In genomic region chr1:54714881-54715492, GRCh38 we compare ENCODE assay signal across 8 cellular contexts. TPM values are rescaled to one million over a fixed set of nuclear protein-coding genes. Genes with fewer than 3 reads are reported as not detected.
DNase-seq lines count a peak whose midpoint lies in the region; ATAC-seq and TF ChIP-seq lines count a peak whose summit lies in the region.

No MANE protein-coding gene starts in this region.

- no TSS peak for BruUV-seq in HCT116 (replicated peaks; lab: Mats Ljungman, UMichigan)

- TF ChIP-seq POLR2A in HCT116 (IDR thresholded peaks at IDR 0.05; ENCODE audit: borderline replicate concordance, extremely low read depth, insufficient read depth, insufficient read length) (no peak), spleen (IDR thresholded peaks at IDR 0.05) (no peak)

- H3K27ac ChIP-seq in HCT116 (ENCODE audit: low read depth, low read length) (no peak overlapping the region), iPS-18a (ENCODE audit: low read length) (no peak overlapping the region), spleen (peak overlapping the region in 7 of 8 donors; percentile 63 to 88 (median 78))

- H3K4me3 ChIP-seq in HCT116 (replicated peaks in 1 of 2; ENCODE audit: low read depth in 1 of 2, low read length in 2 of 2) (peak overlapping the region in 1 of 2 experiments; percentile 98; a peak in 3 of 4 replicates), iPS-18a (ENCODE audit: low read length) (peak overlapping the region; percentile 98), spleen (peak overlapping the region; percentile 74 to 96 (median 86))

- TF ChIP-seq CTCF in HCT116 (IDR thresholded peaks at IDR 0.05 in 2 of 3, conservative IDR thresholded peaks at IDR 0.05 in 1 of 3; ENCODE audit: borderline replicate concordance in 1 of 3, insufficient read depth in 1 of 3, low read depth in 2 of 3, low read length in 2 of 3) (no peak), spleen (IDR thresholded peaks at IDR 0.05 in 8 of 11, conservative IDR thresholded peaks at IDR 0.05 in 3 of 11) (no peak)

- H3K9me3 ChIP-seq in HCT116 (ENCODE audit: control insufficient read depth in 1 of 2, insufficient read depth in 1 of 2, low read depth in 1 of 2, low read length in 2 of 2) (no peaks in the 10 kb centered on the region), iPS-18a (ENCODE audit: control insufficient read depth, low read depth, low read length) (no peaks in the 10 kb centered on the region), spleen (no peaks in the 10 kb centered on the region)

- H3K27ac Mint-ChIP-seq in activated naive CD4-positive, alpha-beta T cell treated with anti-CD3 and anti-CD28 coated beads, Interleukin-2, amount 50 U/mL, for 72 hours: peak overlapping the region; percentile 92

- POLR2A ChIA-PET in HCT116 (lab: Charles Lee): no interaction called here

- H4K20me1 ChIP-seq in HCT116 (ENCODE audit: insufficient read depth): no peaks in the 10 kb centered on the region

- H3K9me2 ChIP-seq in HCT116 (ENCODE audit: insufficient read depth): no peaks in the 10 kb centered on the region

- H3K9me3 Mint-ChIP-seq in activated naive CD4-positive, alpha-beta T cell treated with anti-CD3 and anti-CD28 coated beads, Interleukin-2, amount 50 U/mL, for 72 hours: no peaks in the 10 kb centered on the region

- H3K27me3 ChIP-seq in HCT116 (ENCODE audit: insufficient read depth, low read length): 0 out of 2 replicates have a peak, but pooled peaks cover 3% of the 10 kb centered on the region
- H3K27me3 ChIP-seq in iPS-18a (ENCODE audit: control insufficient read depth, insufficient read depth, low read length): no peaks in the 10 kb centered on the region
- H3K27me3 ChIP-seq in spleen (replicated peaks in 1 of 7): no peaks in the 10 kb centered on the region

- no peak for ATAC-seq in HCT116
- no peak for ATAC-seq in activated naive CD4-positive, alpha-beta T cell treated with anti-CD3 and anti-CD28 coated beads, Interleukin-2, amount 50 U/mL, for 72 hours

- peaks cover 0 to 14% of the 10 kb centered on the region in 2 donors for H3K36me3 Mint-ChIP-seq in activated naive CD4-positive, alpha-beta T cell treated with anti-CD3 and anti-CD28 coated beads, Interleukin-2, amount 50 U/mL, for 72 hours

- TF ChIP-seq RAD21 in HCT116 (IDR thresholded peaks at IDR 0.05; ENCODE audit: low read depth): no peak

- RAD21 ChIA-PET in HCT116 (lab: Charles Lee; ENCODE audit: low non-redundant PET in 1 of 2, low total read pairs in 2 of 2, uncharacterized antibody in 2 of 2, unreplicated experiment in 2 of 2): interaction anchor here in 1 of 2 experiments (0.7 kb wide), 1 partner anchor 515 kb away, joined by 3 read pairs; the partner anchor contains the start of gene MRPL37

- H2AFZ ChIP-seq in HCT116 (ENCODE audit: low read depth, low read length, poor library complexity, severe bottlenecking): peak overlapping the region; percentile 96

- intact Hi-C loops in HCT116 (cut with micrococcal nuclease): loop anchor here (2.0 kb wide), 1 partner anchor 50 kb away; the partner anchor contains the start of gene PARS2
- intact Hi-C loops in spleen (cut with DNase I; ENCODE audit: low total_unique reads): no loop called here

- H3K36me3 ChIP-seq in HCT116 (ENCODE audit: control insufficient read depth in 1 of 2, insufficient read depth in 2 of 2, low read length in 2 of 2): peaks cover 10 to 15% of the 10 kb centered on the region in 2 experiments; a peak in 2 of 4 replicates
- peaks cover 9% of the 10 kb centered on the region for H3K36me3 ChIP-seq in iPS-18a (ENCODE audit: control insufficient read depth, low read depth, low read length)
- H3K36me3 ChIP-seq in spleen: peaks cover 0 to 27% (median 19%) of the 10 kb centered on the region in 6 donors

- DNase-seq in HCT116 (ENCODE audit: low read depth, low spot score) (no peak), spleen (no peak), GM19240 (ENCODE audit: insufficient read length, low spot score) (no peak), NCI-H526 (lab: John Stamatoyannopoulos, UW) (no peak), NCI-H2227 treated with DMSO at 0.1 percent for 48 hours (lab: John Stamatoyannopoulos, UW) (no peak), cortex of kidney (lab: John Stamatoyannopoulos, UW) (no peak)
- no peak for DNase-seq in activated naive CD4-positive, alpha-beta T cell treated with anti-CD3 and anti-CD28 coated beads, Interleukin-2, amount 50 U/mL, for 72 hours (ENCODE audit: low spot score in 2 of 2)

- WGBS in spleen, 5 donors: 89 to 93% (median 92%) methylated on average over 7 of the region's 7 CpGs

- peaks cover 42% of the 10 kb centered on the region for H3K79me2 ChIP-seq in HCT116 (ENCODE audit: insufficient read depth, low read length)

- peaks cover 8 to 14% of the 10 kb centered on the region in 2 experiments; a peak in 3 of 4 replicates for H3K4me1 ChIP-seq in HCT116 (ENCODE audit: control insufficient read depth in 1 of 2, insufficient read depth in 2 of 2, low read length in 2 of 2)
- H3K4me1 ChIP-seq in iPS-18a (ENCODE audit: control insufficient read depth, low read depth, low read length): peaks cover 9% of the 10 kb centered on the region
- peaks cover 9 to 39% (median 29%) of the 10 kb centered on the region in 6 donors for H3K4me1 ChIP-seq in spleen

- CTCF ChIA-PET in HCT116 (lab: Charles Lee): no interaction called here

- peak overlapping the region; percentile 86 for H3K4me2 ChIP-seq in HCT116 (ENCODE audit: low read length)

- H3K9ac ChIP-seq in HCT116 (ENCODE audit: low read length) (peak overlapping the region; percentile 91), iPS-18a (ENCODE audit: low read length) (peak overlapping the region; percentile 88)

TF ChIP-seq in HCT116, 20 proteins besides CTCF, POLR2A, EP300 and RAD21 (continues in another document):
- no peak for TF ChIP-seq FOSL1 (IDR thresholded peaks at IDR 0.05; ENCODE audit: low read depth)
- TF ChIP-seq SRF (IDR thresholded peaks at IDR 0.05; ENCODE audit: low read depth): no peak
- no peak for TF ChIP-seq EGR1 (IDR thresholded peaks at IDR 0.05; ENCODE audit: low read depth)
- no peak for TF ChIP-seq ZBTB33 (IDR thresholded peaks at IDR 0.05; ENCODE audit: extremely low read depth, insufficient replicate concordance, low read length)
- TF ChIP-seq ELF1 (IDR thresholded peaks at IDR 0.05; ENCODE audit: borderline replicate concordance, low read depth): no peak
- no peak for TF ChIP-seq ATF3 (IDR thresholded peaks at IDR 0.05)
- TF ChIP-seq REST (IDR thresholded peaks at IDR 0.05; ENCODE audit: low read depth): no peak
- no peak for TF ChIP-seq SIN3A (IDR thresholded peaks at IDR 0.05; ENCODE audit: low read depth)
- TF ChIP-seq ZNF274 (IDR thresholded peaks at IDR 0.05; ENCODE audit: low read depth, low read length): no peak
- TF ChIP-seq JUND (IDR thresholded peaks at IDR 0.05): no peak
- no peak for TF ChIP-seq EZH2phosphoT487 (IDR thresholded peaks at IDR 0.05; ENCODE audit: borderline replicate concordance)

RNA-seq across cellular contexts. Expression of gene TTC4, which starts 0.7 kb away (rescaled TPM):
- 26.3 TPM for total RNA-seq in HCT116 (2021; ENCODE audit: unreplicated experiment)
- polyA plus RNA-seq in HCT116 (2012): 16.9 and 18.7 TPM in 2 replicates
- 10 to 100 TPM; 18.7 to 25.9 TPM for total RNA-seq in activated naive CD4-positive, alpha-beta T cell treated with anti-CD3 and anti-CD28 coated beads, Interleukin-2, amount 50 U/mL, for 72 hours
- total RNA-seq in spleen: 10 to 100 TPM; 15.4 to 28.5 (median 17.3) TPM
- polyA plus RNA-seq in spleen: 10 to 100 TPM; 12.1 to 15.3 (median 13.3) TPM

RNA-seq across cellular contexts. Expression of gene PARS2, which starts 49.3 kb away (rescaled TPM):
- 9.6 TPM for total RNA-seq in HCT116 (2021; ENCODE audit: unreplicated experiment)
- polyA plus RNA-seq in HCT116 (2012): 5.2 and 7.0 TPM in 2 replicates
- 1 to 10 TPM; 5.1 to 6.7 TPM for total RNA-seq in activated naive CD4-positive, alpha-beta T cell treated with anti-CD3 and anti-CD28 coated beads, Interleukin-2, amount 50 U/mL, for 72 hours
- total RNA-seq in spleen: 1 to 10 TPM; 2.7 to 3.8 (median 3.4) TPM
- 1 to 10 TPM in 2 of 3 donors, under 1 TPM in 1; 0.96 to 2.1 (median 1.9) TPM for polyA plus RNA-seq in spleen

Comparison
In these comparisons a context has a peak if more than half of its experiments do, and no peak if none do; other contexts are left out.
1. H3K27ac ChIP-seq: peak in spleen (7 of 8); none in HCT116 (single experiment) and iPS-18a (single experiment).